ENCODE assay signal across 7 cellular contexts in the genomic region with DNA sequence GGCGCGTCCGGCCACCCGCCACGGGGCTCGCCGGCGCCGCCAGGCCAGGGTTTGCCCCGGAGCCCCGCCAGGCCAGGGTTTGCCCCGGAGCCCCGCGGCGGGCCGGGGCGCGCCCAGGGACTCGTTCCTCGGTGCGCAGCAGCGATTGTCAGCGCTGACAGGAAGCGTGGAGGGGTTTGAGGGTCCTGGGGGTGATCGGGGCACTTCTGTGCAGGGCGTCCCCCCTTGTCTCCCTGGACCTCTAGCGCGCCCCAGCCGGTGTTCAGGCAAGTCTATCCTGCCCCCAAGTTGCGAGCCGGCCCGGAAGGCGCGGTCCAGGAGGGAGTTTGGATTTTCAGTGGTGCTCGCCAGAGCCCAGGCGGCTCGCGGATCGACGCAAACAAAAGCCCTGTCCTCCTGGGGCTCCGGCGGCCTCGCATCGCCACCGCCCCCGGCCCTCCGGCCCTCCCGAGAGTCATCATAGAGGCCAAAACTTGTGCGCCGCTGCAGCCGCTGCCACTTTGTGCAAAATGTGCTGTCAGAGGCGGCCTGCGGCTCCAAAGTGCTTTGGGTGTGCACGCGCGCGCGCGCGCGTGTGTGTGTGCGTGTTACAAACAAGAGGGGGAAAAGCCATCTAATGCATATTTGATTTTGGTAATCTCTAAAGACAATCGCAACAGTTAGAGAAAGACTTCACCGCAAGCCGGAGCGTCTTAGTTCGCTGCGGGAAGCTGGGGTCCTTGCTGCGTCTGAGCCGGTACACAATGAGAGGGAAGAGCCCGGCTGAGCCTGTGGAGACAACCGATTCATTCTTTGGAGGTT. TPM values are rescaled to one million over a fixed set of nuclear protein-coding genes. Genes with fewer than 3 reads are reported as not detected.
DNase-seq lines count a peak whose midpoint lies in the region; ATAC-seq and TF ChIP-seq lines count a peak whose summit lies in the region.

No MANE protein-coding gene starts in this region.

- POLR2A ChIA-PET in activated CD8-positive, alpha-beta T cell treated with anti-CD3 and anti-CD28 coated beads for 36 hours (lab: Charles Lee): no interaction called here

- H3K27ac ChIP-seq in neural progenitor cell: peak overlapping the region; percentile 90

- DNase-seq in GM06990 (ENCODE audit: extremely low read depth, insufficient read length): peak; percentile 3
- peak; percentile 8 for DNase-seq in activated CD8-positive, alpha-beta T cell treated with anti-CD3 and anti-CD28 coated beads for 36 hours
- peak; percentile 43 for DNase-seq in globus pallidus (ENCODE audit: low spot score)
- peak; percentile 94 for DNase-seq in neural progenitor cell (ENCODE audit: low spot score)
- no peak for DNase-seq in DMS79 (lab: John Stamatoyannopoulos, UW)

- H3K27me3 ChIP-seq in GM06990 (replicated peaks; ENCODE audit: control insufficient read depth, insufficient read depth, low read length) (no peaks in the 10 kb centered on the region; the same call in 1 of the 2 replicates), neural progenitor cell (no peaks in the 10 kb centered on the region)

- H3K36me3 ChIP-seq in GM06990 (ENCODE audit: control insufficient read depth, insufficient read depth, low read length): no peaks in the 10 kb centered on the region
- H3K36me3 ChIP-seq in neural progenitor cell: no peaks in the 10 kb centered on the region

- H3K4me2 ChIP-seq in neural progenitor cell: peak overlapping the region; percentile 81

- peaks cover 55% of the 10 kb centered on the region for H3F3A ChIP-seq in neural progenitor cell (ENCODE audit: low read depth)

- ATAC-seq in HG02938 (IDR thresholded peaks at IDR 0.05; ENCODE audit: unreplicated experiment) (peak; percentile 12), HG03457 (IDR thresholded peaks at IDR 0.05; ENCODE audit: unreplicated experiment) (no peak)
- no peak for ATAC-seq in activated CD8-positive, alpha-beta T cell treated with anti-CD3 and anti-CD28 coated beads for 36 hours

- no peaks in the 10 kb centered on the region for H3K36me3 Mint-ChIP-seq in activated CD8-positive, alpha-beta T cell treated with anti-CD3 and anti-CD28 coated beads for 36 hours (ENCODE audit: low read depth)
- no peaks in the 10 kb centered on the region for H3K36me3 Mint-ChIP-seq in neural progenitor cell

- peaks cover 52% of the 10 kb centered on the region for H3K4me1 ChIP-seq in neural progenitor cell

- peaks cover 55% of the 10 kb centered on the region for H3K79me2 ChIP-seq in neural progenitor cell (ENCODE audit: low read depth)

- peak overlapping the region; percentile 34 for H3K9ac ChIP-seq in neural progenitor cell

- no peaks in the 10 kb centered on the region for H3K9me3 ChIP-seq in neural progenitor cell (ENCODE audit: low read depth)

- H3K4me3 Mint-ChIP-seq in activated CD8-positive, alpha-beta T cell treated with anti-CD3 and anti-CD28 coated beads for 36 hours: peak overlapping the region; percentile 26
- peak overlapping the region; percentile 95 for H3K4me3 Mint-ChIP-seq in neural progenitor cell

- peaks cover 42% of the 10 kb centered on the region for H4K20me1 ChIP-seq in neural progenitor cell (ENCODE audit: low read depth)

- H3K4me3 ChIP-seq in GM06990 (replicated peaks; ENCODE audit: low read depth, low read length) (no peak overlapping the region), neural progenitor cell (peak overlapping the region; percentile 86)

- H3K27me3 Mint-ChIP-seq in activated CD8-positive, alpha-beta T cell treated with anti-CD3 and anti-CD28 coated beads for 36 hours: peaks cover 49% of the 10 kb centered on the region
- peaks cover 6% of the 10 kb centered on the region for H3K27me3 Mint-ChIP-seq in neural progenitor cell (ENCODE audit: insufficient read depth, low read depth)

- H2AFZ ChIP-seq in neural progenitor cell (replicated peaks): peak overlapping the region; percentile 51

- CTCF ChIA-PET in activated CD8-positive, alpha-beta T cell treated with anti-CD3 and anti-CD28 coated beads for 36 hours (lab: Charles Lee): no interaction called here

- no peaks in the 10 kb centered on the region for H3K9me3 Mint-ChIP-seq in activated CD8-positive, alpha-beta T cell treated with anti-CD3 and anti-CD28 coated beads for 36 hours
- no peaks in the 10 kb centered on the region for H3K9me3 Mint-ChIP-seq in neural progenitor cell

- intact Hi-C loops in activated CD8-positive, alpha-beta T cell treated with anti-CD3 and anti-CD28 coated beads for 36 hours (cut with micrococcal nuclease): no loop called here

- peaks cover 12% of the 10 kb centered on the region for H3K4me1 Mint-ChIP-seq in activated CD8-positive, alpha-beta T cell treated with anti-CD3 and anti-CD28 coated beads for 36 hours (ENCODE audit: low read depth)
- peaks cover 67% of the 10 kb centered on the region for H3K4me1 Mint-ChIP-seq in neural progenitor cell

- H3K27ac Mint-ChIP-seq in activated CD8-positive, alpha-beta T cell treated with anti-CD3 and anti-CD28 coated beads for 36 hours: no peak overlapping the region
- H3K27ac Mint-ChIP-seq in neural progenitor cell: no peak overlapping the region

- TF ChIP-seq CTCF in GM06990 (IDR thresholded peaks at IDR 0.05; ENCODE audit: insufficient read depth, low read length, poor library complexity, severe bottlenecking) (no peak), neural progenitor cell (IDR thresholded peaks at IDR 0.05) (no peak)
- TF ChIP-seq CTCF in activated CD8-positive, alpha-beta T cell treated with anti-CD3 and anti-CD28 coated beads for 36 hours (IDR thresholded peaks at IDR 0.05): no peak

RNA-seq across cellular contexts. Expression of gene ROR1, which starts 1.0 kb away (rescaled TPM):
- total RNA-seq in activated CD8-positive, alpha-beta T cell treated with anti-CD3 and anti-CD28 coated beads for 36 hours: not detected
- total RNA-seq in neural progenitor cell (ENCODE audit: low replicate concordance): 30.3 and 32.0 TPM in 2 replicates

Comparison
In these comparisons a context has a peak if more than half of its experiments do, and no peak if none do; other contexts are left out.
1. RNA of gene ROR1, which starts 1.0 kb away (total RNA-seq): 30.3 to 32.0 TPM in neural progenitor cell; not detected in activated CD8-positive, alpha-beta T cell treated with anti-CD3 and anti-CD28 coated beads for 36 hours; every median in the first group is over 10 times any median in the second.